8 cellular contexts compared by ENCODE assay signal in the genomic region with DNA sequence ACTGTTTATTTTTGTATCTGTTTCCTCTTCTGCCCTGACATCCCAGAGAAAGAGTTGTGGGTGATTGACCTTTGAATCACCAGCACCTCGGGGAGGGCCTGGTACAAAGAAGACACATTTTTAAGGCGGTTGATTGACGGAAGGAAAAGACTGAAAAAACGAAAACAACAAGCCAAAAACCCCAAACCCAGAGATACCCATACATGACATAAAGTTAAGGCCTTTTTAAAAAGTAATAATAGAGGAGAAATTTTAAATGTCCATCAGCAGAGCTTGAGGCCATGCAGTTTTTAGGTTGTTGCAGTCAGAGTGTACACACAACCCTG.
DNase-seq lines count a peak whose midpoint lies in the region; ATAC-seq and TF ChIP-seq lines count a peak whose summit lies in the region.

No MANE protein-coding gene starts in this region.

- H3K4me3 ChIP-seq in right atrium auricular region (peak overlapping the region; percentile 38 to 44), mononuclear cell (ENCODE audit: low read length) (peak overlapping the region; percentile 59), vagina (peak overlapping the region; percentile 38 to 42)

- peaks cover 6% of the 10 kb centered on the region for H3K4me1 Mint-ChIP-seq in MCF 10A (ENCODE audit: insufficient read depth, unreplicated experiment)

- TF ChIP-seq CTCF in right atrium auricular region (IDR thresholded peaks at IDR 0.05): no peak
- no peak for TF ChIP-seq CTCF in MCF 10A (IDR thresholded peaks at IDR 0.05; ENCODE audit: unreplicated experiment)
- no peak for TF ChIP-seq CTCF in vagina (IDR thresholded peaks at IDR 0.05)

- intact Hi-C loops in cardiac septum (cut with DNase I) (no loop called here), MCF 10A (cut with micrococcal nuclease) (loop anchor here (1.0 to 10.0 kb wide), 2 partner anchors 147 to 415 kb away; no protein-coding TSS in a partner anchor), vagina (cut with DNase I) (no loop called here)

- H3K9me3 ChIP-seq in right atrium auricular region (peaks cover 0 to 10% of the 10 kb centered on the region in 2 donors), mononuclear cell (ENCODE audit: low read depth, low read length) (no peaks in the 10 kb centered on the region), vagina (no peaks in the 10 kb centered on the region)

- DNase-seq in right atrium auricular region (ENCODE audit: low spot score) (no peak), cardiac septum (ENCODE audit: low spot score) (no peak), MCF 10A (ENCODE audit: unreplicated experiment) (no peak), vagina (ENCODE audit: extremely low spot score in 2 of 2) (no peak)

- TF ChIP-seq POLR2A in vagina (IDR thresholded peaks at IDR 0.05): no peak

- no peaks in the 10 kb centered on the region for H3K9me3 Mint-ChIP-seq in MCF 10A (ENCODE audit: unreplicated experiment)

- H3K27me3 Mint-ChIP-seq in MCF 10A (ENCODE audit: insufficient read depth, unreplicated experiment): no peaks in the 10 kb centered on the region

- ATAC-seq in GM19467 (IDR thresholded peaks at IDR 0.05; ENCODE audit: unreplicated experiment) (no peak), HG03378 (IDR thresholded peaks at IDR 0.05; ENCODE audit: unreplicated experiment) (no peak), HG03159 (IDR thresholded peaks at IDR 0.05; ENCODE audit: unreplicated experiment) (no peak)

- POLR2A ChIA-PET in MCF 10A (lab: Yijun Ruan, JAX): interaction anchor here (0.7 to 2.3 kb wide), 5 partner anchors 141 to 596 kb away, joined by 3 to 26 read pairs (median 7); a partner anchor contains a TSS

- H3K27me3 ChIP-seq in right atrium auricular region (no peaks in the 10 kb centered on the region), mononuclear cell (ENCODE audit: insufficient read depth, low read length) (no peaks in the 10 kb centered on the region), vagina (no peaks in the 10 kb centered on the region)

- peak overlapping the region; percentile 83 to 87 for H3K27ac ChIP-seq in right atrium auricular region
- H3K27ac ChIP-seq in vagina: peak overlapping the region; percentile 76

- no TSS peak for BruUV-seq in MCF 10A (replicated peaks; lab: Mats Ljungman, UMichigan)

- H3K36me3 Mint-ChIP-seq in MCF 10A (ENCODE audit: insufficient read depth, unreplicated experiment): no peaks in the 10 kb centered on the region

- H3K27ac Mint-ChIP-seq in MCF 10A (ENCODE audit: low read depth, unreplicated experiment): peak overlapping the region; percentile 96

- H3K36me3 ChIP-seq in right atrium auricular region (no peaks in the 10 kb centered on the region), vagina (no peaks in the 10 kb centered on the region)

- peaks cover 0 to 10% of the 10 kb centered on the region in 2 donors for H3K4me1 ChIP-seq in right atrium auricular region
- peaks cover 5% of the 10 kb centered on the region for H3K4me1 ChIP-seq in mononuclear cell (ENCODE audit: insufficient read depth, low read length)
- peaks cover 6% of the 10 kb centered on the region for H3K4me1 ChIP-seq in vagina

- CTCF ChIA-PET in MCF 10A (lab: Yijun Ruan, JAX): interaction anchor here (0.5 to 2.2 kb wide), 11 partner anchors 8 to 599 kb away, joined by 3 to 14 read pairs (median 5); a partner anchor contains a TSS

- H3K4me3 Mint-ChIP-seq in MCF 10A (ENCODE audit: unreplicated experiment): peak overlapping the region; percentile 78
